In genomic region chr16:4979736-4980660, GRCh38 we compare ENCODE assay signal across 1 cellular context.
TF ChIP-seq lines count a peak whose summit lies in the region.

No MANE protein-coding gene starts in this region.

TF ChIP-seq in K562, 482 proteins besides CTCF, POLR2A, EP300 and RAD21:
- TF ChIP-seq RCOR1 (IDR thresholded peaks at IDR 0.05; ENCODE audit: borderline replicate concordance in 1 of 2, low read depth in 2 of 2, low read length in 2 of 2) (0 out of 4 replicates have a peak, but pooled peaks of 1 of the 2 experiments have one; percentile 3), ATF7 (IDR thresholded peaks at IDR 0.05) (no peak), CUX1 (CRISPR knock-in tag; IDR thresholded peaks at IDR 0.05) (no peak), NFRKB (IDR thresholded peaks at IDR 0.05; ENCODE audit: low read depth) (no peak), KDM1A (IDR thresholded peaks at IDR 0.05) (peak; percentile 70 to 87), CBFA2T3 (IDR thresholded peaks at IDR 0.05) (peak; percentile 67), TCF3 (CRISPR knock-in tag; IDR thresholded peaks at IDR 0.05) (peak; percentile 67), ZNF408 (CRISPR knock-in tag; IDR thresholded peaks at IDR 0.05; ENCODE audit: low read depth) (no peak), BCOR (IDR thresholded peaks at IDR 0.05) (peak; percentile 95), E2F6 (IDR thresholded peaks at IDR 0.05; ENCODE audit: borderline replicate concordance in 1 of 2, extremely low read depth in 1 of 2, insufficient read depth in 1 of 2, insufficient read length in 1 of 2, low read depth in 1 of 2, low read length in 1 of 2, poor library complexity in 1 of 2, severe bottlenecking in 1 of 2) (peak in 1 of 2 experiments; percentile 34), FOSL1 (tag; conservative IDR thresholded peaks at IDR 0.05) (no peak), RBM25 (IDR thresholded peaks at IDR 0.05; ENCODE audit: low read depth, low read length, severe bottlenecking) (peak; percentile 87), HDAC2 (IDR thresholded peaks at IDR 0.05) (0 out of 2 replicates have a peak, but pooled peaks have one; percentile 35), ADNP (tag; IDR thresholded peaks at IDR 0.05) (0 out of 2 replicates have a peak, but pooled peaks have one; percentile 36), SRSF9 (IDR thresholded peaks at IDR 0.05; ENCODE audit: borderline replicate concordance, low read depth, low read length) (no peak), SMARCA5 (IDR thresholded peaks at IDR 0.05) (peak; percentile 79; the same call in 1 of the 2 replicates), MYNN (IDR thresholded peaks at IDR 0.05) (no peak), MYNN (CRISPR knock-in tag; IDR thresholded peaks at IDR 0.05) (no peak), NR2C2 (CRISPR knock-in tag; IDR thresholded peaks at IDR 0.05) (no peak), NR2C2 (tag; IDR thresholded peaks at IDR 0.05) (no peak), CBFA2T2 (conservative IDR thresholded peaks at IDR 0.05) (peak; percentile 42; the same call in 1 of the 2 replicates), CBX3 (IDR thresholded peaks at IDR 0.05; ENCODE audit: borderline replicate concordance in 1 of 2, low read length in 2 of 2) (0 out of 3 replicates have a peak, but pooled peaks of 1 of the 2 experiments have one; percentile 48), MTF1 (CRISPR knock-in tag; IDR thresholded peaks at IDR 0.05; ENCODE audit: borderline replicate concordance) (no peak), ZNF212 (CRISPR knock-in tag; IDR thresholded peaks at IDR 0.05) (no peak)
